8 cellular contexts compared by ENCODE assay signal in the genomic region with DNA sequence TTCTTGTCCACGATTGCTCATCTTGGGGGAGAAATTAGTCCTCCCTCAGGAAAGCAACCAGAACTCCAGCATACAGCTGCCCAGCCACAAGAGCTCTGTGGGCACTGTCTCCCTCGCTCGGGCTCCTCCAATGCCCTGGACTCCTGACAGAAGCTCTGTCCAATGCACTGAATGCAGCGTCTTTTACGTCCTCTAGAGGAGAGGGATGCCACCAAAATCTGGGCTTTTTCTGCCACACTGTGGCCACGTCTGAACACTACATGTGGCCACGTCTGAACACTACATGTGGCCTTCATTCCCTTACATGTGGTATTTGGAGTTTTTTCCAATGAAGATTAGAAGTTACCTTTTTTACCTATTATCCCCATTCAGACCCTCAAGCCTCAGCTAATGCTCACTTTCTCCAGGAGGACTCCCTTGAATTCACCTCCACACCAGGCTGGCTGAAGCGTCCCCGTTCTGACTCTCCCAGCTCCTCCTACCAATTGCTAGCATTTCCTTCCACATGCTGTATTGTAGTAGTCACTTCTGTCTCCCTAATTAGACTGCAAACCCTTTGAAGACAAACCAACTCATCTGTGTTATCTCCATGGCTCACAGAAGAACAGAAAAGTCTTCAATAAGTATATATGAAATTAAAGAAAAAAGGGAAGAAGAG.
DNase-seq lines count a peak whose midpoint lies in the region; ATAC-seq and TF ChIP-seq lines count a peak whose summit lies in the region.

No MANE protein-coding gene starts in this region.

- no peaks in the 10 kb centered on the region for H3K36me3 Mint-ChIP-seq in activated T-cell treated with anti-CD3 and anti-CD28 coated beads, Interleukin-2, amount 50 U/mL, for 4 hours (ENCODE audit: insufficient read depth)

- H3K9me3 ChIP-seq in sigmoid colon = no peaks in the 10 kb centered on the region

- H3K27ac ChIP-seq in sigmoid colon = no peak overlapping the region

- H3K4me3 ChIP-seq in sigmoid colon = peak overlapping the region in 3 of 4 donors; percentile 25 to 33 (median 30)

- H3K4me3 Mint-ChIP-seq in activated T-cell treated with anti-CD3 and anti-CD28 coated beads, Interleukin-2, amount 50 U/mL, for 4 hours = no peak overlapping the region

- TF ChIP-seq EP300 in sigmoid colon (IDR thresholded peaks at IDR 0.05) = no peak

- no peaks in the 10 kb centered on the region for H3K4me1 Mint-ChIP-seq in activated T-cell treated with anti-CD3 and anti-CD28 coated beads, Interleukin-2, amount 50 U/mL, for 4 hours (ENCODE audit: low read depth)

- H3K4me1 ChIP-seq in sigmoid colon = peaks cover 0 to 6% (median 0%) of the 10 kb centered on the region in 4 donors

- peak; percentile 98 for DNase-seq in A172 (ENCODE audit: low spot score)
- DNase-seq in NCI-H2196 treated with DMSO at 0.1 percent for 48 hours (lab: John Stamatoyannopoulos, UW; ENCODE audit: unreplicated experiment) = peak; percentile 51
- peak; percentile 81 for DNase-seq in amniotic stem cell (lab: John Stamatoyannopoulos, UW)
- peak; percentile 78 for DNase-seq in left ventricle myocardium superior
- peak; percentile 75 for DNase-seq in sigmoid colon
- no peak for DNase-seq in activated T-cell treated with anti-CD3 and anti-CD28 coated beads, Interleukin-2, amount 50 U/mL, for 4 hours

- peak; percentile 71 for TF ChIP-seq CTCF in GM12873 (IDR thresholded peaks at IDR 0.05; ENCODE audit: insufficient read depth, low read depth, low read length, missing control alignments)
- TF ChIP-seq CTCF in sigmoid colon (IDR thresholded peaks at IDR 0.05) = peak; percentile 78 to 91 (median 80)

- intact Hi-C loops in left ventricle myocardium superior (cut with micrococcal nuclease) (loop anchor here (5.0 kb wide), 2 partner anchors 273 to 462 kb away; no protein-coding TSS in a partner anchor), sigmoid colon (cut with DNase I) (loop anchor here (1.0 to 10.0 kb wide), 2 partner anchors 140 to 460 kb away; no protein-coding TSS in a partner anchor)

- no peaks in the 10 kb centered on the region for H3K27me3 ChIP-seq in sigmoid colon

- 22 to 29% methylated on average over 9 of the region's 9 CpGs for WGBS in sigmoid colon, 2 donors

- ATAC-seq in HG02938 (IDR thresholded peaks at IDR 0.05; ENCODE audit: unreplicated experiment) (peak; percentile 82), left ventricle myocardium superior (peak; percentile 96)
- ATAC-seq in activated T-cell treated with anti-CD3 and anti-CD28 coated beads, Interleukin-2, amount 50 U/mL, for 4 hours = no peak

- H3K9me3 Mint-ChIP-seq in activated T-cell treated with anti-CD3 and anti-CD28 coated beads, Interleukin-2, amount 50 U/mL, for 4 hours = no peaks in the 10 kb centered on the region

- TF ChIP-seq POLR2A in sigmoid colon (IDR thresholded peaks at IDR 0.05) = no peak

- peaks cover 4% of the 10 kb centered on the region for H3K27me3 Mint-ChIP-seq in activated T-cell treated with anti-CD3 and anti-CD28 coated beads, Interleukin-2, amount 50 U/mL, for 4 hours (ENCODE audit: low read depth)

- no peaks in the 10 kb centered on the region for H3K36me3 ChIP-seq in sigmoid colon

Comparison
In these comparisons a context has a peak if more than half of its experiments do, and no peak if none do; other contexts are left out.
1. ATAC-seq: peak in HG02938 (single experiment) and left ventricle myocardium superior (single experiment); none in activated T-cell treated with anti-CD3 and anti-CD28 coated beads, Interleukin-2, amount 50 U/mL, for 4 hours (0 of 2).